18 cellular contexts compared by ENCODE assay signal in the genomic region with DNA sequence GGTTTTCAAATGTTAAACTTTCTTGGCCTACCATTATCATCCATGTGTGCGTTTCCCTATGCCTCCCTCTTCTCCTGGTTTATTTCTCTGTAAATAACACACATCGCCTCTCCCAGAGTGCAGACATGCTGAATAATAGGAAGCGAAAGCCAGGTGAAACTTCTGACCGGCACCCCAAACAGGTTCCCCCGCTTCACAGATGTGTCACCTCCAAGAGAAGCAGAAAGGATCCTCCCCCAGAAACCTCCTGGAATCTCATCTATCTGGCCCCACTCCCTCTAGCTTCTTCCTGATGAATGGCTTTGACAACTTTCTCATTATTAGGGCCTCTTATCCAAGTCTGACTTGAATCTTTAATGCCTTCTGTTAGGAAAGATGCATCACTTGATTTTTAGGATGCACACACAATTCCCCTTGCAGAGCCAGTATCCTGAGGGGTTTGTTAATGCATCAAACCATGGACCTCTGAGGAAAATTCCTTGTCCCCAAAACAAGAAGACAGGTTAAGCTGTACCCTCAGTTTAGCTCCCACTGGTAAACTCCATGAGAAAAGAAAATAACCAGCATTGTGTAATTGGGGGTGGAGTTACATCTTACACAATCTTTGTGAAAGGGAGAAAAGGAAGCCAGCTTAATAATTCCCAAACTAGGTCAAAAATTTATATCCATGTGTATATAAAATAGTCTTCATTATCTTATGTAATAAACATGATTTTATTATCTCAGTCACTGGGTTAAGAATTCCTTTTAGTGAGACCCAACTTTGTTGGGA. TPM values are rescaled to one million over a fixed set of nuclear protein-coding genes. Genes with fewer than 3 reads are reported as not detected.
"Had no signal": no experiment of that assay in that cellular context is flagged by ENCODE, and none has a peak within 500 bp of the region (broad histone marks: within the 10 kb centered on the region; RNA-seq: fewer than 3 reads in every experiment).

No MANE protein-coding gene starts in this region.

- H3K4me3 ChIP-seq: lung, pancreas, tibial nerve had no signal

- FAIRE-seq: islet of Langerhans, pancreas had no signal

- H3K36me3 ChIP-seq: pancreas, tibial nerve had no signal

- ATAC-seq: effector memory CD8-positive, alpha-beta T cell; left colon; pancreas; stimulated activated naive B cell treated with anti-CD40 and anti-IgM and Interleukin-4, amounts not matched to agents 10 μg/mL and 1 μg/mL and 100 μg/mL, for 72 hours had no signal

- H3K27me3 ChIP-seq: pancreas, tibial nerve had no signal

- H3K4me1 ChIP-seq: pancreas had no signal

- H3K9me3 ChIP-seq: pancreas, tibial nerve had no signal

- DNase-seq: activated CD4-positive, CD25-positive, alpha-beta regulatory T cell treated with anti-CD3 and anti-CD28 coated beads, Interleukin-2, amount 50 U/mL, for 72 hours; activated naive CD8-positive, alpha-beta T cell treated with anti-CD3 and anti-CD28 coated beads for 36 hours; cerebellar nuclear complex; effector memory CD8-positive, alpha-beta T cell; foreskin melanocyte; head of caudate nucleus; left colon; naive B cell; pancreas; stimulated activated CD4-positive, alpha-beta T cell treated with anti-CD3 and anti-CD28 coated beads, Interleukin-4, amount 100 ng/mL, for 1 hour; stimulated activated naive B cell treated with anti-CD40 and anti-IgM and Interleukin-4, amounts not matched to agents 10 μg/mL and 1 μg/mL and 100 μg/mL, for 72 hours; T-helper 1 cell; T1000 had no signal

- H3K27ac ChIP-seq: pancreas, tibial nerve had no signal

RNA-seq across cellular contexts. Expression of gene HYDIN, which starts 20.1 kb away (rescaled TPM):
- total RNA-seq: activated CD8-positive, alpha-beta memory T cell treated with anti-CD3 and anti-CD28 coated beads for 36 hours; activated naive CD8-positive, alpha-beta T cell treated with anti-CD3 and anti-CD28 coated beads for 36 hours; activated T-helper 1 cell treated with anti-CD3 and anti-CD28 coated beads, Interleukin-12 subunit alpha, Interleukin-12 subunit beta, Interleukin-2, Interleukin-4 antibody, amounts not matched to agents 30 ng/mL and 10 ng/mL and 1 ng/mL, durations not matched to agents 14 hours and 24 hours and 36 hours had no signal
